ENCODE assay signal across 22 cellular contexts in genomic region chr10:86372119-86372784, GRCh38. TPM values are rescaled to one million over a fixed set of nuclear protein-coding genes. Genes with fewer than 3 reads are reported as not detected.
A peak's percentile ranks its signal among the peaks of the same experiment; 100 is the strongest.
DNase-seq lines count a peak whose midpoint lies in the region; ATAC-seq and TF ChIP-seq lines count a peak whose summit lies in the region.
"Had no signal": no experiment of that assay in that cellular context is flagged by ENCODE, and none has a peak within 500 bp of the region (broad histone marks: within the 10 kb centered on the region; RNA-seq: fewer than 3 reads in every experiment).

No MANE protein-coding gene starts in this region.

- H3K4me2 ChIP-seq in osteoblast (ENCODE audit: insufficient read depth, low read length), result no peak overlapping the region
- no peak overlapping the region for H3K4me2 ChIP-seq in neural progenitor cell
- H3K4me2 ChIP-seq: KMS-11 had no signal

- ATAC-seq in activated T-cell treated with anti-CD3 and anti-CD28 coated beads, Interleukin-2, amount 50 U/mL, for 72 hours (replicated peaks in 1 of 2), result no peak
- ATAC-seq in upper lobe of right lung, result no peak
- ATAC-seq in stimulated activated naive CD8-positive, alpha-beta T cell treated with anti-CD3 and anti-CD28 coated beads, Interleukin-15, amount 100 ng/mL, for 72 hours, result no peak

- H3K4me3 ChIP-seq in coronary artery, result no peak overlapping the region
- H3K4me3 ChIP-seq in osteoblast (ENCODE audit: insufficient read depth, low read length), result no peak overlapping the region
- no peak overlapping the region for H3K4me3 ChIP-seq in upper lobe of right lung
- no peak overlapping the region for H3K4me3 ChIP-seq in neural progenitor cell

- H3K79me2 ChIP-seq in osteoblast (ENCODE audit: insufficient read depth, low read length) (no peaks in the 10 kb centered on the region), neural progenitor cell (ENCODE audit: low read depth) (no peaks in the 10 kb centered on the region)

- H3K27ac ChIP-seq in coronary artery (no peak overlapping the region), osteoblast (ENCODE audit: low read depth, low read length) (no peak overlapping the region), upper lobe of right lung (no peak overlapping the region), neural progenitor cell (no peak overlapping the region)
- H3K27ac ChIP-seq: KMS-11 had no signal

- no peak overlapping the region for H3K9ac ChIP-seq in neural progenitor cell
- H3K9ac ChIP-seq: KMS-11 had no signal

- no peaks in the 10 kb centered on the region for H3K9me3 ChIP-seq in osteoblast (ENCODE audit: low read depth, low read length)
- no peaks in the 10 kb centered on the region for H3K9me3 ChIP-seq in upper lobe of right lung
- no peaks in the 10 kb centered on the region for H3K9me3 ChIP-seq in neural progenitor cell (ENCODE audit: low read depth)

- intact Hi-C loops in upper lobe of right lung (cut with DNase I), result no loop called here

- no peaks in the 10 kb centered on the region for H3K4me1 ChIP-seq in osteoblast (ENCODE audit: insufficient read depth, low read length)
- H3K4me1 ChIP-seq in upper lobe of right lung, result peaks cover 2% of the 10 kb centered on the region
- H3K4me1 ChIP-seq in neural progenitor cell, result peaks cover 2% of the 10 kb centered on the region

- H3K27me3 Mint-ChIP-seq in activated T-cell treated with anti-CD3 and anti-CD28 coated beads, Interleukin-2, amount 50 U/mL, for 72 hours (ENCODE audit: low read depth), result peaks cover 53% of the 10 kb centered on the region
- H3K27me3 Mint-ChIP-seq in stimulated activated naive CD8-positive, alpha-beta T cell treated with anti-CD3 and anti-CD28 coated beads, Interleukin-15, amount 100 ng/mL, for 72 hours, result peaks cover 72% of the 10 kb centered on the region
- H3K27me3 Mint-ChIP-seq in neural progenitor cell (ENCODE audit: insufficient read depth, low read depth), result peaks cover 44% of the 10 kb centered on the region

- DNase-seq in activated T-cell treated with anti-CD3 and anti-CD28 coated beads, Interleukin-2, amount 50 U/mL, for 1 hour, result peak; percentile 12
- DNase-seq in activated T-cell treated with anti-CD3 and anti-CD28 coated beads, Interleukin-2, amount 50 U/mL, for 72 hours, result no peak
- DNase-seq in coronary artery (ENCODE audit: low spot score) (peak; percentile 36), osteoblast (ENCODE audit: insufficient read length, low spot score, missing footprints) (peak; percentile 43), upper lobe of right lung (peak; percentile 31), NOMO-1 treated with dmso at 0.1 percent for 144 hours (lab: John Stamatoyannopoulos, UW; ENCODE audit: unreplicated experiment) (no peak), neural progenitor cell (ENCODE audit: low spot score) (no peak)
- DNase-seq in stimulated activated naive CD8-positive, alpha-beta T cell treated with anti-CD3 and anti-CD28 coated beads, Interleukin-15, amount 100 ng/mL, for 72 hours, result no peak
- DNase-seq: AML-193, DMS53, GDM1, GOT3, IMR-90, NCI-H1105, NCI-H1694, NCI-H2081, NCI-H2171, NCI-H524 treated with DMSO at 0.1 percent for 48 hours, RPMI8226, SIG-M5 had no signal

- no peaks in the 10 kb centered on the region for H3K36me3 Mint-ChIP-seq in activated T-cell treated with anti-CD3 and anti-CD28 coated beads, Interleukin-2, amount 50 U/mL, for 72 hours (ENCODE audit: insufficient read depth in 2 of 2)
- H3K36me3 Mint-ChIP-seq in neural progenitor cell, result no peaks in the 10 kb centered on the region

- H3K27me3 ChIP-seq in osteoblast (ENCODE audit: insufficient read depth, low read length) (peaks cover 41% of the 10 kb centered on the region), upper lobe of right lung (peaks cover 34% of the 10 kb centered on the region), neural progenitor cell (peaks cover 86% of the 10 kb centered on the region)

- H3K4me1 Mint-ChIP-seq in activated T-cell treated with anti-CD3 and anti-CD28 coated beads, Interleukin-2, amount 50 U/mL, for 72 hours (ENCODE audit: low read depth), result no peaks in the 10 kb centered on the region
- peaks cover 2% of the 10 kb centered on the region for H3K4me1 Mint-ChIP-seq in stimulated activated naive CD8-positive, alpha-beta T cell treated with anti-CD3 and anti-CD28 coated beads, Interleukin-15, amount 100 ng/mL, for 72 hours
- peaks cover 8% of the 10 kb centered on the region for H3K4me1 Mint-ChIP-seq in neural progenitor cell
- H3K4me1 Mint-ChIP-seq: CD14-positive monocyte had no signal

- TF ChIP-seq CTCF in coronary artery (IDR thresholded peaks at IDR 0.05) (no peak), osteoblast (IDR thresholded peaks at IDR 0.05; ENCODE audit: extremely low read depth, low read depth, low read length) (no peak), upper lobe of right lung (IDR thresholded peaks at IDR 0.05) (no peak), neural progenitor cell (IDR thresholded peaks at IDR 0.05) (no peak)

- H3K36me3 ChIP-seq in osteoblast (ENCODE audit: insufficient read depth, low read length) (no peaks in the 10 kb centered on the region), upper lobe of right lung (no peaks in the 10 kb centered on the region), neural progenitor cell (no peaks in the 10 kb centered on the region)

- no peaks in the 10 kb centered on the region for H3F3A ChIP-seq in neural progenitor cell (ENCODE audit: low read depth)

- H4K20me1 ChIP-seq in osteoblast (ENCODE audit: insufficient read depth, low read length), result no peaks in the 10 kb centered on the region
- H4K20me1 ChIP-seq in neural progenitor cell (ENCODE audit: low read depth), result peaks cover 9% of the 10 kb centered on the region

- H3K9me3 Mint-ChIP-seq in activated T-cell treated with anti-CD3 and anti-CD28 coated beads, Interleukin-2, amount 50 U/mL, for 72 hours, result no peaks in the 10 kb centered on the region
- H3K9me3 Mint-ChIP-seq in stimulated activated naive CD8-positive, alpha-beta T cell treated with anti-CD3 and anti-CD28 coated beads, Interleukin-15, amount 100 ng/mL, for 72 hours, result no peaks in the 10 kb centered on the region
- no peaks in the 10 kb centered on the region for H3K9me3 Mint-ChIP-seq in neural progenitor cell

- H3K27ac Mint-ChIP-seq in activated T-cell treated with anti-CD3 and anti-CD28 coated beads, Interleukin-2, amount 50 U/mL, for 72 hours, result no peak overlapping the region
- no peak overlapping the region for H3K27ac Mint-ChIP-seq in stimulated activated naive CD8-positive, alpha-beta T cell treated with anti-CD3 and anti-CD28 coated beads, Interleukin-15, amount 100 ng/mL, for 72 hours
- H3K27ac Mint-ChIP-seq in neural progenitor cell, result no peak overlapping the region

- no peak overlapping the region for H2AFZ ChIP-seq in osteoblast (ENCODE audit: low read length)
- no peak overlapping the region for H2AFZ ChIP-seq in neural progenitor cell (replicated peaks)

- no peak overlapping the region for H3K4me3 Mint-ChIP-seq in activated T-cell treated with anti-CD3 and anti-CD28 coated beads, Interleukin-2, amount 50 U/mL, for 72 hours
- no peak overlapping the region for H3K4me3 Mint-ChIP-seq in stimulated activated naive CD8-positive, alpha-beta T cell treated with anti-CD3 and anti-CD28 coated beads, Interleukin-15, amount 100 ng/mL, for 72 hours
- no peak overlapping the region for H3K4me3 Mint-ChIP-seq in neural progenitor cell
- H3K4me3 Mint-ChIP-seq: CD14-positive monocyte had no signal

RNA-seq across cellular contexts. Expression of gene GRID1, which starts 5.7 kb away (rescaled TPM):
- not detected for total RNA-seq in activated T-cell treated with anti-CD3 and anti-CD28 coated beads, Interleukin-2, amount 50 U/mL, for 72 hours
- total RNA-seq in osteoblast, result under 0.01 TPM in 1 of 2 replicates, not detected in the other
- total RNA-seq in upper lobe of right lung, result 3.0 TPM
- 0.31 TPM in 1 of 2 replicates, not detected in the other for total RNA-seq in neural progenitor cell (ENCODE audit: low replicate concordance)
- total RNA-seq: IMR-90 had no signal

Comparison
In these comparisons a context has a peak if more than half of its experiments do, and no peak if none do; other contexts are left out.
1. DNase-seq: peak in activated T-cell treated with anti-CD3 and anti-CD28 coated beads, Interleukin-2, amount 50 U/mL, for 1 hour (single experiment), coronary artery (single experiment), osteoblast (single experiment) and upper lobe of right lung (single experiment); none in activated T-cell treated with anti-CD3 and anti-CD28 coated beads, Interleukin-2, amount 50 U/mL, for 72 hours (0 of 2), stimulated activated naive CD8-positive, alpha-beta T cell treated with anti-CD3 and anti-CD28 coated beads, Interleukin-15, amount 100 ng/mL, for 72 hours (0 of 2), NOMO-1 treated with dmso at 0.1 percent for 144 hours (single experiment) and neural progenitor cell (single experiment).